In the genomic region with DNA sequence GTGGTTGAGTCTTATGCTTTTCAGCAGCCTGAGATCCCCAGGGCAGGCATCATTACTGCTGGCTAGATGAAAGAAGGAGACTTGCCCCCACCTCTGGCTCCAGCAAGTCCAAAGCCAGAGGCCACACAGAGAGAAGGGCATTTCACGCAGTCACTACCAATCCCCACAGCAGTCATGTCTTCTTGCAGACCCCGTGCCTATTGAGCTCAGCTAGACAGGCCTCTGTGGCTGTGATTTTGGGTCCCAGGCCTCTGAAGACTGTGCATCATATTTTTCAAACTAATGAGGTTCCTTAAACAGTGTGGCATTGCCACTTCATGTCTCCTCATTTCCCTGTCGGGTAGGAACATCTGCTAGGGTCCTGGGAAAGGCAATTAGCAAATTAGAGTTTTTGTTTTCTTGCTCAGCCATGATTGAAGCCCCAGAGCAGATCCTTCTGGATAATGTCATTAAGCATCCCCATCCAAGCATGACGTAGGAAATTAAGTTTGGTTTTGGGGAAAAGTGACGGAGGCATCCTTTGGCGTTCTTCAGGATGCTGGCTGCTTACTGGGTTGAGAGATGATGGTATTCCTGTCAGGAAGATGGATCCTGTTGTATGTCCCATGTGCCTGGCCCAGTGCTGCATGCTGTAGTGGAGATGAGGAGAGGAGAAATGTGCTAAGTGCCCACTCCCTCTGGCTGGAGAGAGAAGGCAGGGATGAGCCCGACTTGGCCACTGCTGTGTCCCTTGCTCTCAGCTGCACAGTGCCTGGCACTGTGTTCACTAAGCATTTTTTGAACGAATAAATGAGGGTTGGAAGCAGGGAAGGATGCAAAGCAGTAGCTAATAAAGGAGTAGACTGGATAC, we compare ENCODE assay signal across 1 cellular context.
A peak's percentile ranks its signal among the peaks of the same experiment; 100 is the strongest.
TF ChIP-seq lines count a peak whose summit lies in the region.

No MANE protein-coding gene starts in this region.

TF ChIP-seq in HepG2, 621 proteins besides CTCF, POLR2A, EP300 and RAD21:
- TF ChIP-seq ZNF782 (CRISPR knock-in tag; IDR thresholded peaks at IDR 0.05; ENCODE audit: borderline replicate concordance) (no peak), SMAD1 (CRISPR knock-in tag; IDR thresholded peaks at IDR 0.05; ENCODE audit: borderline replicate concordance, low read depth) (no peak), MNT (IDR thresholded peaks at IDR 0.05) (0 out of 2 replicates have a peak, but pooled peaks have one; percentile 41)
TF ChIP-seq in HepG2: peak in this region for 1.
